23 cellular contexts compared by ENCODE assay signal in the genomic region with DNA sequence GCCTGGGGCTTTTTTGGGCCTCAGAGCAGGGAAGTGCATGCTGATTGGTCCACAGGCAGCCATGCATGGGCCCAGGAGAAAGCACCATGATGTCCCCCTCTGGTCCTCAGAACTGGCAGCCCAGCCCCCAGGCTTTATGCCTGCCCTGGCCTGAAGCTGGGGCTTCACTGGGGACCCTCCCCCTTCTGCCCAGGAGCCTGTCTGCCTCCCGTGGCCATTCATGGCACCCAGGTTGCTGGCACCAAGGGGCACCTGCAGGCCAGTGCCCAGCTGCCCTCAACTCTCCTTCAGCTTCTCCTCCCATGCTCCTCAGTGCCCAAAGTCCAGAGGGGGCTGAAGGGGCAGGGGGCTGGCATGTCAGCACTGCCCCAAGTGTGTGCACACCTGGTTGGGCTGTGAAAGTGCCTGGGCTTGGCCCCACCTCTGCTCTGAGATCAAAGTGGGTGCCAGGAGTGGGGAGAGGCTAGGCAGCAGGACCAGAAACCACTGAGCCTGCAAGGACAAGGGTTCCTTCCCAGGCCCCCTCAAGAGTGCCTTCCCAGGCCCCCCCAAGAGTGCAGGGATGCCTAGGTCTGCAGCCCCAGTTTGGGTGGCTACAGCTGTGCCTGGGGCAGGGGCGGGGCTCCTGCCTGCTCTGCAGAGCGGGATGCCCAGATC.
A peak's percentile ranks its signal among the peaks of the same experiment; 100 is the strongest.
DNase-seq lines count a peak whose midpoint lies in the region; ATAC-seq and TF ChIP-seq lines count a peak whose summit lies in the region.
"Had no signal": no experiment of that assay in that cellular context is flagged by ENCODE, and none has a peak within 500 bp of the region (broad histone marks: within the 10 kb centered on the region; RNA-seq: fewer than 3 reads in every experiment).

No MANE protein-coding gene starts in this region.

- H3K9me2 ChIP-seq in HCT116 (ENCODE audit: insufficient read depth) = no peaks in the 10 kb centered on the region

- BruUV-seq in HCT116 (replicated peaks; lab: Mats Ljungman, UMichigan) = no TSS peak

- POLR2A ChIA-PET in HCT116 (lab: Charles Lee) = no interaction called here

- no peaks in the 10 kb centered on the region for H3K36me3 ChIP-seq in HCT116 (ENCODE audit: control insufficient read depth in 1 of 2, insufficient read depth in 2 of 2, low read length in 2 of 2)
- H3K36me3 ChIP-seq: neural progenitor cell, prostate gland, thyroid gland had no signal

- no peaks in the 10 kb centered on the region for H3K9me3 ChIP-seq in HCT116 (ENCODE audit: control insufficient read depth in 1 of 2, insufficient read depth in 1 of 2, low read depth in 1 of 2, low read length in 2 of 2)
- H3K9me3 ChIP-seq: prostate gland, thyroid gland had no signal

- no peak for TF ChIP-seq POLR2A in HCT116 (IDR thresholded peaks at IDR 0.05; ENCODE audit: borderline replicate concordance, extremely low read depth, insufficient read depth, insufficient read length)

- peaks cover 14 to 46% of the 10 kb centered on the region in 2 experiments for H3K4me1 ChIP-seq in HCT116 (ENCODE audit: control insufficient read depth in 1 of 2, insufficient read depth in 2 of 2, low read length in 2 of 2)
- H3K4me1 ChIP-seq: neural progenitor cell, prostate gland, thyroid gland had no signal

- DNase-seq in activated CD8-positive, alpha-beta memory T cell treated with anti-CD3 and anti-CD28 coated beads for 24 hours = peak; percentile 47
- no peak for DNase-seq in activated CD8-positive, alpha-beta memory T cell treated with anti-CD3 and anti-CD28 coated beads, Interleukin-2, amount 50 U/mL, for 4 hours
- DNase-seq in HCT116 (ENCODE audit: low read depth, low spot score) (no peak), dorsolateral prefrontal cortex (peak in 6 of 10 donors; percentile 3 to 35 (median 18)), posterior vena cava (ENCODE audit: low spot score) (peak; percentile 56), NCI-H69 (lab: John Stamatoyannopoulos, UW) (no peak), SKM-1 (lab: John Stamatoyannopoulos, UW; ENCODE audit: unreplicated experiment) (no peak)
- DNase-seq: 8988T; activated CD4-positive, CD25-positive, alpha-beta regulatory T cell treated with anti-CD3 and anti-CD28 coated beads, Interleukin-2, amount 50 U/mL, for 72 hours; CD4-positive, alpha-beta memory T cell; effector memory CD8-positive, alpha-beta T cell; foreskin fibroblast; GOT3; NCI-H1105 treated with DMSO at 0.1 percent for 48 hours; NCI-H1930; NCI-H526; thyroid gland had no signal

- H3K27me3 ChIP-seq in HCT116 (ENCODE audit: insufficient read depth, low read length) (no peaks in the 10 kb centered on the region), dorsolateral prefrontal cortex (peaks cover 0 to 6% (median 0%) of the 10 kb centered on the region in 45 donors)
- H3K27me3 ChIP-seq: neural progenitor cell, thyroid gland had no signal

- CTCF ChIA-PET in HCT116 (lab: Charles Lee) = interaction anchor here (1.4 kb wide), 1 partner anchor 8 kb away, joined by 3 read pairs; no protein-coding TSS in a partner anchor

- no peak overlapping the region for H3K27ac ChIP-seq in HCT116 (ENCODE audit: low read depth, low read length)
- no peak overlapping the region for H3K27ac ChIP-seq in dorsolateral prefrontal cortex
- H3K27ac ChIP-seq: coronary artery, neural progenitor cell, prostate gland, SK-N-MC, thyroid gland had no signal

- TF ChIP-seq RAD21 in HCT116 (IDR thresholded peaks at IDR 0.05; ENCODE audit: low read depth) = no peak

- no peaks in the 10 kb centered on the region for H3K79me2 ChIP-seq in HCT116 (ENCODE audit: insufficient read depth, low read length)

- H4K20me1 ChIP-seq in HCT116 (ENCODE audit: insufficient read depth) = no peaks in the 10 kb centered on the region

- no peak overlapping the region for H2AFZ ChIP-seq in HCT116 (ENCODE audit: low read depth, low read length, poor library complexity, severe bottlenecking)
- H2AFZ ChIP-seq: neural progenitor cell had no signal

- no peak for ATAC-seq in HCT116
- ATAC-seq in GM21423 (IDR thresholded peaks at IDR 0.05; ENCODE audit: unreplicated experiment) = no peak
- ATAC-seq: effector memory CD8-positive, alpha-beta T cell; GM12878 had no signal

- H3K4me3 ChIP-seq in HCT116 (replicated peaks in 1 of 2; ENCODE audit: low read depth in 1 of 2, low read length in 2 of 2) (no peak overlapping the region), dorsolateral prefrontal cortex (no peak overlapping the region)
- H3K4me3 ChIP-seq: coronary artery, GM12878, neural progenitor cell, prostate gland, SK-N-MC, thyroid gland had no signal

- intact Hi-C loops in HCT116 (cut with micrococcal nuclease) = no loop called here
- intact Hi-C loops in dorsolateral prefrontal cortex (cut with DNase I) = loop anchor here in 1 of 2 donors (5.0 kb wide), 1 partner anchor 159 kb away; no protein-coding TSS in a partner anchor
- intact Hi-C loops in posterior vena cava (cut with DNase I) = loop anchor here in 1 of 2 donors (10.0 kb wide), 1 partner anchor 232 kb away; no protein-coding TSS in a partner anchor

- RAD21 ChIA-PET in HCT116 (lab: Charles Lee; ENCODE audit: low non-redundant PET in 1 of 2, low total read pairs in 2 of 2, uncharacterized antibody in 2 of 2, unreplicated experiment in 2 of 2) = no interaction called here

- no peak overlapping the region for H3K9ac ChIP-seq in HCT116 (ENCODE audit: low read length)
- H3K9ac ChIP-seq: neural progenitor cell had no signal

- TF ChIP-seq CTCF in HCT116 (IDR thresholded peaks at IDR 0.05 in 2 of 3, conservative IDR thresholded peaks at IDR 0.05 in 1 of 3; ENCODE audit: borderline replicate concordance in 1 of 3, insufficient read depth in 1 of 3, low read depth in 2 of 3, low read length in 2 of 3) (no peak), dorsolateral prefrontal cortex (IDR thresholded peaks at IDR 0.05 in 54 of 56, conservative IDR thresholded peaks at IDR 0.05 in 2 of 56; ENCODE audit: low read depth in 1 of 56, partially characterized antibody in 56 of 56) (no peak)

- H3K4me2 ChIP-seq in HCT116 (ENCODE audit: low read length) = peak overlapping the region; percentile 76
- H3K4me2 ChIP-seq: neural progenitor cell had no signal

TF ChIP-seq in HCT116, 20 proteins besides CTCF, POLR2A, EP300 and RAD21:
- TF ChIP-seq, protein P1, sequence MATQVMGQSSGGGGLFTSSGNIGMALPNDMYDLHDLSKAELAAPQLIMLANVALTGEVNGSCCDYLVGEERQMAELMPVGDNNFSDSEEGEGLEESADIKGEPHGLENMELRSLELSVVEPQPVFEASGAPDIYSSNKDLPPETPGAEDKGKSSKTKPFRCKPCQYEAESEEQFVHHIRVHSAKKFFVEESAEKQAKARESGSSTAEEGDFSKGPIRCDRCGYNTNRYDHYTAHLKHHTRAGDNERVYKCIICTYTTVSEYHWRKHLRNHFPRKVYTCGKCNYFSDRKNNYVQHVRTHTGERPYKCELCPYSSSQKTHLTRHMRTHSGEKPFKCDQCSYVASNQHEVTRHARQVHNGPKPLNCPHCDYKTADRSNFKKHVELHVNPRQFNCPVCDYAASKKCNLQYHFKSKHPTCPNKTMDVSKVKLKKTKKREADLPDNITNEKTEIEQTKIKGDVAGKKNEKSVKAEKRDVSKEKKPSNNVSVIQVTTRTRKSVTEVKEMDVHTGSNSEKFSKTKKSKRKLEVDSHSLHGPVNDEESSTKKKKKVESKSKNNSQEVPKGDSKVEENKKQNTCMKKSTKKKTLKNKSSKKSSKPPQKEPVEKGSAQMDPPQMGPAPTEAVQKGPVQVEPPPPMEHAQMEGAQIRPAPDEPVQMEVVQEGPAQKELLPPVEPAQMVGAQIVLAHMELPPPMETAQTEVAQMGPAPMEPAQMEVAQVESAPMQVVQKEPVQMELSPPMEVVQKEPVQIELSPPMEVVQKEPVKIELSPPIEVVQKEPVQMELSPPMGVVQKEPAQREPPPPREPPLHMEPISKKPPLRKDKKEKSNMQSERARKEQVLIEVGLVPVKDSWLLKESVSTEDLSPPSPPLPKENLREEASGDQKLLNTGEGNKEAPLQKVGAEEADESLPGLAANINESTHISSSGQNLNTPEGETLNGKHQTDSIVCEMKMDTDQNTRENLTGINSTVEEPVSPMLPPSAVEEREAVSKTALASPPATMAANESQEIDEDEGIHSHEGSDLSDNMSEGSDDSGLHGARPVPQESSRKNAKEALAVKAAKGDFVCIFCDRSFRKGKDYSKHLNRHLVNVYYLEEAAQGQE (IDR thresholded peaks at IDR 0.05; ENCODE audit: low read depth) = no peak
- TF ChIP-seq, protein P2, sequence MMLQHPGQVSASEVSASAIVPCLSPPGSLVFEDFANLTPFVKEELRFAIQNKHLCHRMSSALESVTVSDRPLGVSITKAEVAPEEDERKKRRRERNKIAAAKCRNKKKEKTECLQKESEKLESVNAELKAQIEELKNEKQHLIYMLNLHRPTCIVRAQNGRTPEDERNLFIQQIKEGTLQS (IDR thresholded peaks at IDR 0.05) = no peak
- TF ChIP-seq, protein P3, sequence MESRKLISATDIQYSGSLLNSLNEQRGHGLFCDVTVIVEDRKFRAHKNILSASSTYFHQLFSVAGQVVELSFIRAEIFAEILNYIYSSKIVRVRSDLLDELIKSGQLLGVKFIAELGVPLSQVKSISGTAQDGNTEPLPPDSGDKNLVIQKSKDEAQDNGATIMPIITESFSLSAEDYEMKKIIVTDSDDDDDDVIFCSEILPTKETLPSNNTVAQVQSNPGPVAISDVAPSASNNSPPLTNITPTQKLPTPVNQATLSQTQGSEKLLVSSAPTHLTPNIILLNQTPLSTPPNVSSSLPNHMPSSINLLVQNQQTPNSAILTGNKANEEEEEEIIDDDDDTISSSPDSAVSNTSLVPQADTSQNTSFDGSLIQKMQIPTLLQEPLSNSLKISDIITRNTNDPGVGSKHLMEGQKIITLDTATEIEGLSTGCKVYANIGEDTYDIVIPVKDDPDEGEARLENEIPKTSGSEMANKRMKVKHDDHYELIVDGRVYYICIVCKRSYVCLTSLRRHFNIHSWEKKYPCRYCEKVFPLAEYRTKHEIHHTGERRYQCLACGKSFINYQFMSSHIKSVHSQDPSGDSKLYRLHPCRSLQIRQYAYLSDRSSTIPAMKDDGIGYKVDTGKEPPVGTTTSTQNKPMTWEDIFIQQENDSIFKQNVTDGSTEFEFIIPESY (IDR thresholded peaks at IDR 0.05; ENCODE audit: extremely low read depth, insufficient replicate concordance, low read length) = no peak
- TF ChIP-seq, protein P4, sequence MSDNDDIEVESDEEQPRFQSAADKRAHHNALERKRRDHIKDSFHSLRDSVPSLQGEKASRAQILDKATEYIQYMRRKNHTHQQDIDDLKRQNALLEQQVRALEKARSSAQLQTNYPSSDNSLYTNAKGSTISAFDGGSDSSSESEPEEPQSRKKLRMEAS (IDR thresholded peaks at IDR 0.05) = no peak
- TF ChIP-seq SP1 (IDR thresholded peaks at IDR 0.05; ENCODE audit: low read depth) (no peak), FOSL1 (IDR thresholded peaks at IDR 0.05; ENCODE audit: low read depth) (no peak), SIN3A (IDR thresholded peaks at IDR 0.05; ENCODE audit: low read depth) (no peak), YY1 (IDR thresholded peaks at IDR 0.05; ENCODE audit: extremely low read depth, insufficient replicate concordance, low read depth, low read length) (no peak), CBX3 (IDR thresholded peaks at IDR 0.05; ENCODE audit: low read depth) (no peak), EZH2phosphoT487 (IDR thresholded peaks at IDR 0.05; ENCODE audit: borderline replicate concordance) (no peak)

Comparison
In these comparisons a context has a peak if more than half of its experiments do, and no peak if none do; other contexts are left out.
1. DNase-seq: peak in activated CD8-positive, alpha-beta memory T cell treated with anti-CD3 and anti-CD28 coated beads for 24 hours (single experiment), dorsolateral prefrontal cortex (6 of 10) and posterior vena cava (single experiment); none in activated CD8-positive, alpha-beta memory T cell treated with anti-CD3 and anti-CD28 coated beads, Interleukin-2, amount 50 U/mL, for 4 hours (single experiment), HCT116 (single experiment), NCI-H69 (single experiment) and SKM-1 (single experiment).